ENCODE assay signal across 8 cellular contexts in the genomic region with DNA sequence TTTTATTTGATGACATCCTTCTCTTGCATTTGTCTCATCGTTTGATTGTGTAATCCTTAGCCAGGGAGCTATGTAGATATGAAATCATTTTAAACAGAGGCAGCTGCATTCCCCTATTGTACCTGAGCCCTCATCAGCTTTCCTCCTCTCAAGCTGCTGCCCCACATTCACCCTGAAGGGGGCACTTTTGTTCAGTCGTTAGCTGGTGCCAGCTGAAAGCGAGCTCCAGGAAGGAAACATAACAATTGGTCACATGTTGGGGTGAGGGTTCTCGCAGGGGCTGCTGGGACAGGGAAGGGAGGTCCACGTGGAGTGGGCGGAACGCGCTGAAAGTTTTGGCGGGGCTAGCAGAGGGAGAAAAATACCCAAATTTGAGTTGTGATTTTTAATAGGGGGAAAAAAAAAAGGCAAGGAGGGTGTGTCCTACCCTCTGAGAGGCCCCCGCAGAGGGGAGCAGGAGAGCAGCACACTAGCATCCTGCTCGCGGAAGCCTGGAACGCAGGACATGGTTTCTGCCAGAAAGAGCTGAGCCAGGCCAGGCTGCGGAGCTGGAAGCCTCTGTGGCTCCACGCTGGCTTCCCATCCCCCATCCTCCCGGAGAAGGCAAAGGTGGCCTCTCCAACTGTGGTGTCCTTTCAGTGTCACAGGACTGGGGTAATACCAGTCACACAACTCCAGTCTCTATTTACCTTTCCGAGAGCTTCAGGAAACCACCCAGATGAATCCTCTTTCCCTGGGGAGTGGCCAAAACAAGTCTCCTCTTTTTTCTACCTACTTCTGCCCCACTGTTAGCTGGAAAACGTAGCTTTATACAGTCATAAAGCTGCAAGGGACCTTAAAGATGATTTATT. TPM values are rescaled to one million over a fixed set of nuclear protein-coding genes. Genes with fewer than 3 reads are reported as not detected.
DNase-seq lines count a peak whose midpoint lies in the region; ATAC-seq, FAIRE-seq and TF ChIP-seq lines count a peak whose summit lies in the region.

No MANE protein-coding gene starts in this region.

- peak overlapping the region; percentile 84 for H3K27ac Mint-ChIP-seq in T-helper 1 cell treated with Interleukin-12 subunit alpha and Interleukin-12 subunit beta and Interleukin-4 antibody, amounts not matched to agents 30 μg/mL and 1 μg/mL, for 36 hours

- TF ChIP-seq CTCF in GM13976 (IDR thresholded peaks at IDR 0.05; ENCODE audit: borderline replicate concordance, control extremely low read depth, extremely low read depth, insufficient read depth, missing control alignments) (peak; percentile 90), right atrium auricular region (IDR thresholded peaks at IDR 0.05) (peak; percentile 73 to 91), psoas muscle (IDR thresholded peaks at IDR 0.05) (peak; percentile 81)

- H3K27me3 Mint-ChIP-seq in T-helper 1 cell treated with Interleukin-12 subunit alpha and Interleukin-12 subunit beta and Interleukin-4 antibody, amounts not matched to agents 30 μg/mL and 1 μg/mL, for 36 hours (ENCODE audit: low read depth): no peaks in the 10 kb centered on the region

- no peaks in the 10 kb centered on the region for H3K9me3 ChIP-seq in right atrium auricular region
- H3K9me3 ChIP-seq in psoas muscle: no peaks in the 10 kb centered on the region

- H3K27me3 ChIP-seq in right atrium auricular region (no peaks in the 10 kb centered on the region), psoas muscle (ENCODE audit: insufficient read depth in 3 of 3, low read length in 2 of 3) (no peaks in the 10 kb centered on the region)

- H3K4me3 Mint-ChIP-seq in T-helper 1 cell treated with Interleukin-12 subunit alpha and Interleukin-12 subunit beta and Interleukin-4 antibody, amounts not matched to agents 30 μg/mL and 1 μg/mL, for 36 hours: peak overlapping the region; percentile 89

- H3K36me3 ChIP-seq in right atrium auricular region (no peaks in the 10 kb centered on the region), psoas muscle (ENCODE audit: insufficient read depth in 1 of 2, low read depth in 1 of 2) (no peaks in the 10 kb centered on the region)

- peak; percentile 93 for DNase-seq in GM13976 (ENCODE audit: low spot score)
- DNase-seq in NCI-H1694 (lab: John Stamatoyannopoulos, UW): peak; percentile 98
- peak in 55 of 56 donors; percentile 64 to 97 (median 90) for DNase-seq in amygdala (lab: John Stamatoyannopoulos, UW)
- peak; percentile 97 for DNase-seq in right atrium auricular region (ENCODE audit: low spot score)
- DNase-seq in psoas muscle: peak; percentile 90 to 94
- DNase-seq in urothelium cell line (ENCODE audit: low spot score): peak; percentile 92

- H3K36me3 Mint-ChIP-seq in T-helper 1 cell treated with Interleukin-12 subunit alpha and Interleukin-12 subunit beta and Interleukin-4 antibody, amounts not matched to agents 30 μg/mL and 1 μg/mL, for 36 hours (ENCODE audit: low read depth): peaks cover 1% of the 10 kb centered on the region

- H3K9me3 Mint-ChIP-seq in T-helper 1 cell treated with Interleukin-12 subunit alpha and Interleukin-12 subunit beta and Interleukin-4 antibody, amounts not matched to agents 30 μg/mL and 1 μg/mL, for 36 hours: no peaks in the 10 kb centered on the region

- intact Hi-C loops in psoas muscle (cut with DNase I): loop anchor here (2.0 kb wide), 3 partner anchors 51 to 55 kb away; a partner anchor contains a TSS

- WGBS in psoas muscle, 3 donors: 0 to 1% (median 0%) methylated on average over 18 of the region's 18 CpGs

- in situ Hi-C loops in GM13976 (cut with MboI; ENCODE audit: low sequenced_read_pairs, unreplicated experiment): no loop called here

- peak; percentile 67 for ATAC-seq in HG02870 (IDR thresholded peaks at IDR 0.05; ENCODE audit: unreplicated experiment)
- ATAC-seq in psoas muscle: peak; percentile 75 to 80 (median 76)

- H3K27ac ChIP-seq in right atrium auricular region: peak overlapping the region; percentile 90 to 97
- H3K27ac ChIP-seq in psoas muscle: peak overlapping the region; percentile 99

- H3K4me3 ChIP-seq in right atrium auricular region (peak overlapping the region; percentile 34 to 56), psoas muscle (peak overlapping the region; percentile 74)

- peaks cover 39% of the 10 kb centered on the region for H3K4me1 Mint-ChIP-seq in T-helper 1 cell treated with Interleukin-12 subunit alpha and Interleukin-12 subunit beta and Interleukin-4 antibody, amounts not matched to agents 30 μg/mL and 1 μg/mL, for 36 hours (ENCODE audit: low read depth)

- peaks cover 0 to 56% of the 10 kb centered on the region in 2 donors for H3K4me1 ChIP-seq in right atrium auricular region
- peaks cover 61% of the 10 kb centered on the region for H3K4me1 ChIP-seq in psoas muscle

- no peak for FAIRE-seq in urothelium cell line (lab: Jason Lieb, UNC)

RNA-seq across cellular contexts. Expression of a gene that starts 8.4 kb away (rescaled TPM):
- total RNA-seq in right atrium auricular region (10 to 100 TPM; 42.2 to 52.5 TPM), psoas muscle (10 to 100 TPM; 63.3 to 75.6 (median 69.0) TPM)
- polyA plus RNA-seq in psoas muscle: 10 to 100 TPM; 48.6 to 84.7 (median 56.4) TPM

RNA-seq across cellular contexts. Expression of a gene that starts 12.9 kb away (rescaled TPM):
- total RNA-seq in right atrium auricular region (1 to 10 TPM; 8.3 to 9.9 TPM), psoas muscle (10 to 100 TPM; 29.4 to 88.7 (median 51.0) TPM)
- polyA plus RNA-seq in psoas muscle: 10 to 100 TPM; 21.4 to 41.6 (median 24.4) TPM

RNA-seq across cellular contexts. Expression of a gene that starts 27.0 kb away (rescaled TPM):
- total RNA-seq in right atrium auricular region (10 to 100 TPM; 26.0 to 35.5 TPM), psoas muscle (10 to 100 TPM; 43.9 to 76.7 (median 57.1) TPM)
- polyA plus RNA-seq in psoas muscle: 10 to 100 TPM; 34.5 to 53.6 (median 38.6) TPM

RNA-seq across cellular contexts. Expression of a gene that starts 50.6 kb away (rescaled TPM):
- total RNA-seq in right atrium auricular region (10 to 100 TPM; 60.3 to 69.0 TPM), psoas muscle (10 to 100 TPM; 39.5 to 55.1 (median 42.9) TPM)
- 10 to 100 TPM in 2 of 3 donors, 1 to 10 TPM in 1; 9.5 to 60.0 (median 29.0) TPM for polyA plus RNA-seq in psoas muscle

RNA-seq across cellular contexts. Expression of a gene that starts 59.1 kb away (rescaled TPM):
- 10 to 100 TPM; 44.2 to 44.7 TPM for total RNA-seq in right atrium auricular region
- 100 to 1,000 TPM in 2 of 4 donors, 10 to 100 TPM in 2; 56.3 to 120 (median 87.9) TPM for total RNA-seq in psoas muscle
- 100 to 1,000 TPM in 1 of 3 donors, 10 to 100 TPM in 2; 51.1 to 115 (median 55.9) TPM for polyA plus RNA-seq in psoas muscle

Comparison
In these comparisons a context has a peak if more than half of its experiments do, and no peak if none do; other contexts are left out.
1. Peak in every context shown above with its lines: DNase-seq, ATAC-seq, H3K4me3 ChIP-seq and H3K27ac ChIP-seq.